22 cellular contexts compared by ENCODE assay signal in genomic region chr2:45678791-45679348, GRCh38.
"Had no signal": no experiment of that assay in that cellular context is flagged by ENCODE, and none has a peak within 500 bp of the region (broad histone marks: within the 10 kb centered on the region; RNA-seq: fewer than 3 reads in every experiment).

No MANE protein-coding gene starts in this region.

- H3K9me3 Mint-ChIP-seq: endodermal cell; memory B cell; mesothelial cell of epicardium; natural killer cell treated with Interleukin-12 subunit alpha and Interleukin-12 subunit beta and Interleukin-15 and Interleukin-18, amount 100 ng/mL, for 72 hours had no signal

- H3K27ac Mint-ChIP-seq: endodermal cell; memory B cell; mesothelial cell of epicardium; natural killer cell treated with Interleukin-12 subunit alpha and Interleukin-12 subunit beta and Interleukin-15 and Interleukin-18, amount 100 ng/mL, for 72 hours had no signal

- H3K4me3 Mint-ChIP-seq: endodermal cell; memory B cell; mesothelial cell of epicardium; natural killer cell treated with Interleukin-12 subunit alpha and Interleukin-12 subunit beta and Interleukin-15 and Interleukin-18, amount 100 ng/mL, for 72 hours had no signal

- H3K9me3 ChIP-seq: colonic mucosa, heart left ventricle, right atrium auricular region, sigmoid colon, testis had no signal

- H3K4me3 ChIP-seq: cardiac muscle cell, colonic mucosa, heart left ventricle, right atrium auricular region, sigmoid colon, skin epidermis, testis had no signal

- H3K27me3 Mint-ChIP-seq: memory B cell; natural killer cell treated with Interleukin-12 subunit alpha and Interleukin-12 subunit beta and Interleukin-15 and Interleukin-18, amount 100 ng/mL, for 72 hours had no signal

- H3K27me3 ChIP-seq: cardiac muscle cell, colonic mucosa, heart left ventricle, right atrium auricular region, sigmoid colon, testis had no signal

- DNase-seq: cerebellar nuclear complex; colonic mucosa; dermis blood vessel endothelial cell; effector CD4-positive, alpha-beta T cell; endodermal cell; erythroblast; foreskin keratinocyte; heart left ventricle; hippocampal formation; kidney glomerular epithelial cell; sigmoid colon; stimulated activated CD4-positive, alpha-beta T cell treated with anti-CD3 and anti-CD28 coated beads, Interleukin-12 subunit alpha, Interleukin-12 subunit beta, amount 100 ng/mL, for 4 hours; stimulated activated CD4-positive, alpha-beta T cell treated with anti-CD3 and anti-CD28 coated beads, Interleukin-2, amount 100 ng/mL, for 48 hours; stimulated activated naive CD4-positive, alpha-beta T cell treated with Interleukin-2 at 50 U/mL for 16 hours; testis; trophoblast cell had no signal

- H3K27ac ChIP-seq: cardiac muscle cell, colonic mucosa, foreskin keratinocyte, heart left ventricle, right atrium auricular region, testis had no signal

- H3K36me3 Mint-ChIP-seq: mesothelial cell of epicardium; natural killer cell treated with Interleukin-12 subunit alpha and Interleukin-12 subunit beta and Interleukin-15 and Interleukin-18, amount 100 ng/mL, for 72 hours had no signal

- H3K36me3 ChIP-seq: cardiac muscle cell, colonic mucosa, heart left ventricle, right atrium auricular region, sigmoid colon had no signal
